In the genomic region with DNA sequence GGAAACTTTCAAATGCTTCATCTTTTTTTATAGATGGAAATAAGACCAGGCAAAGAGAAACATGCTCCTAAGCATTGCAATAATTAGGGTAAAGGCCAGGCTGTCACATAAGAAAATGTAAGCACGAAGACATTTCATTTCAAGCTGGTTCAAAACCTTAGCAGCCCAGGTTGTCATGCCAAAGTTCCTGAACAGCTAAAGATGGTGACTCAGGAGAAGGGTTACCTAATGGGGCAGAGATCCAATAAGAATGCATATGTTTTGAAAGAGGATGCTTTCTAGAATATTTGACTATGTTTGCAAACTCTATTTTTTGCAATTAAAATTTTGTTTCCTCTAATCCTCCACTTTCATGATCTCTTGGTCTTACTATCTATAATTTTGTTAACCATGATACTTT, we compare ENCODE assay signal across 6 cellular contexts.
"Had no signal": no experiment of that assay in that cellular context is flagged by ENCODE, and none has a peak within 500 bp of the region (broad histone marks: within the 10 kb centered on the region; RNA-seq: fewer than 3 reads in every experiment).

No MANE protein-coding gene starts in this region.

- H3K4me1 ChIP-seq: HAP-1 had no signal

- H3K9me3 ChIP-seq: HAP-1 had no signal

- H3K27ac Mint-ChIP-seq: HFFc6 had no signal

- H3K9me3 Mint-ChIP-seq: HFFc6 had no signal

- DNase-seq: GOT3, H7, HFFc6 had no signal

- H3K4me3 ChIP-seq: HAP-1 had no signal

- H3K27ac ChIP-seq: HL-60 had no signal

- FAIRE-seq: HepG2 had no signal

- H3K36me3 ChIP-seq: HAP-1 had no signal

- H3K4me3 Mint-ChIP-seq: HFFc6 had no signal
